ENCODE assay signal across 15 cellular contexts in the genomic region with DNA sequence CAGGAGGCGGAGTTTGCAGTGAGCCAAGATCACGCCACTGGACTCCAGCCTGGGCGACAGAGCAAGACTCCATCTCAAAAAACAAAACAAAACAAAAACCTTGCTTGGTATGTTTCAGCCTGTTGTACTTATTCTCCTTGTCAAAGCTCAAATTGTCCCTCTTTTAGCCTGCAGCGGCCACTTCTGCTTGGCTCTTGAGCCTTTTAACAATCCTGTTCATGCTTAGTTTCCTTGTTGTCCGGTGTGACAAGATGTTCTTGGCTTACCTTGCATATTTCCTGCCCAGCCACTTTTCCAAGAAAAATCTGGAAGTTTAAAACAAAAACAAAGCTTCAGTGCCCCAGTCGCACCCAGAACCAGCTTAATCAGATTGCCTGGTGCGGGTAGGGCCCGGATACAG.
"Had no signal": no experiment of that assay in that cellular context is flagged by ENCODE, and none has a peak within 500 bp of the region (broad histone marks: within the 10 kb centered on the region; RNA-seq: fewer than 3 reads in every experiment).

No MANE protein-coding gene starts in this region.

- H3K9ac ChIP-seq: neural progenitor cell had no signal

- H2AFZ ChIP-seq: hepatocyte, neural progenitor cell had no signal

- H3K27ac ChIP-seq: hepatocyte, neural progenitor cell had no signal

- H3K4me2 ChIP-seq: hepatocyte, neural progenitor cell had no signal

- H3K27me3 ChIP-seq: hepatocyte, neural progenitor cell had no signal

- H3K4me3 ChIP-seq: hepatocyte, neural progenitor cell had no signal

- DNase-seq: activated CD4-positive, alpha-beta T cell treated with anti-CD3 and anti-CD28 coated beads for 36 hours; activated CD4-positive, alpha-beta T cell treated with anti-CD3 and anti-CD28 coated beads, Interleukin-2, amount 50 U/mL, for 48 hours; activated naive CD8-positive, alpha-beta T cell treated with anti-CD3 and anti-CD28 coated beads for 36 hours; amniotic stem cell; dermis blood vessel endothelial cell; effector memory CD4-positive, alpha-beta T cell; naive B cell; right cardiac atrium; small intestine; stimulated activated CD4-positive, alpha-beta T cell treated with anti-CD3 and anti-CD28 coated beads, Interleukin-15, amount 100 ng/mL, for 24 hours; stimulated activated CD4-positive, alpha-beta T cell treated with anti-CD3 and anti-CD28 coated beads, Interleukin-2, amount 100 ng/mL, for 48 hours; stimulated activated naive CD8-positive, alpha-beta T cell treated with anti-CD3 and anti-CD28 coated beads, Interleukin-15, amount 100 ng/mL, for 72 hours had no signal

- H3K36me3 ChIP-seq: neural progenitor cell had no signal

- ATAC-seq: activated CD4-positive, alpha-beta T cell treated with anti-CD3 and anti-CD28 coated beads for 36 hours; stimulated activated naive CD8-positive, alpha-beta T cell treated with anti-CD3 and anti-CD28 coated beads, Interleukin-15, amount 100 ng/mL, for 72 hours; WTC11 had no signal
